ENCODE assay signal across 22 cellular contexts in genomic region chr2:30300122-30300455, GRCh38.
DNase-seq lines count a peak whose midpoint lies in the region; ATAC-seq and TF ChIP-seq lines count a peak whose summit lies in the region.
"Had no signal": no experiment of that assay in that cellular context is flagged by ENCODE, and none has a peak within 500 bp of the region (broad histone marks: within the 10 kb centered on the region; RNA-seq: fewer than 3 reads in every experiment).

No MANE protein-coding gene starts in this region.

- no peak overlapping the region for H3K9ac ChIP-seq in parathyroid adenoma

- H3K79me2 ChIP-seq in parathyroid adenoma, result no peaks in the 10 kb centered on the region
- H3K79me2 ChIP-seq: hepatocyte had no signal

- no peak for TF ChIP-seq POLR2A in heart left ventricle (IDR thresholded peaks at IDR 0.05)

- H3K27ac ChIP-seq in heart left ventricle (peak overlapping the region; percentile 25 to 93 (median 83)), heart right ventricle (peak overlapping the region; percentile 26 to 95 (median 82)), parathyroid adenoma (peak overlapping the region; percentile 56)
- H3K27ac ChIP-seq: hepatocyte, HL-60 had no signal

- TF ChIP-seq CTCF in heart left ventricle (IDR thresholded peaks at IDR 0.05), result no peak
- TF ChIP-seq CTCF in heart right ventricle (IDR thresholded peaks at IDR 0.05), result no peak
- no peak for TF ChIP-seq CTCF in parathyroid adenoma (IDR thresholded peaks at IDR 0.05)

- no peak overlapping the region for H3K4me2 ChIP-seq in parathyroid adenoma (ENCODE audit: low read length)
- H3K4me2 ChIP-seq: hepatocyte had no signal

- H3K36me3 ChIP-seq in heart left ventricle, result no peaks in the 10 kb centered on the region
- no peaks in the 10 kb centered on the region for H3K36me3 ChIP-seq in heart right ventricle
- no peaks in the 10 kb centered on the region for H3K36me3 ChIP-seq in parathyroid adenoma (ENCODE audit: control insufficient read depth, insufficient read depth, low read length)

- no peaks in the 10 kb centered on the region for H3K27me3 ChIP-seq in heart left ventricle
- H3K27me3 ChIP-seq in heart right ventricle, result no peaks in the 10 kb centered on the region
- no peaks in the 10 kb centered on the region for H3K27me3 ChIP-seq in parathyroid adenoma (ENCODE audit: control insufficient read depth, insufficient read depth, low read length)
- H3K27me3 ChIP-seq: hepatocyte had no signal

- peak overlapping the region; percentile 52 for H2AFZ ChIP-seq in parathyroid adenoma
- H2AFZ ChIP-seq: hepatocyte had no signal

- intact Hi-C loops in heart left ventricle (cut with DNase I) (loop anchor here in 1 of 10 donors (5.0 kb wide), 1 partner anchor 63 kb away; no protein-coding TSS in a partner anchor), Right ventricle myocardium inferior (cut with DNase I) (loop anchor here (5.0 kb wide), 3 partner anchors 37 to 68 kb away; partner anchors contain the start of gene LBH), heart right ventricle (cut with DNase I) (loop anchor here in 1 of 10 donors (5.0 kb wide), 1 partner anchor 42 kb away; no protein-coding TSS in a partner anchor)

- peak overlapping the region in 7 of 12 donors; percentile 8 to 42 (median 34) for H3K4me3 ChIP-seq in heart left ventricle
- H3K4me3 ChIP-seq in heart right ventricle, result peak overlapping the region in 6 of 10 donors; percentile 18 to 49 (median 34)
- H3K4me3 ChIP-seq in parathyroid adenoma (ENCODE audit: low read depth, low read length), result no peak overlapping the region
- H3K4me3 ChIP-seq: hepatocyte, skin epidermis had no signal

- H3K4me1 ChIP-seq in heart left ventricle (peaks cover 0 to 29% (median 17%) of the 10 kb centered on the region in 12 donors), heart right ventricle (peaks cover 3 to 33% (median 19%) of the 10 kb centered on the region in 9 donors), parathyroid adenoma (peaks cover 19% of the 10 kb centered on the region)

- 51 to 67% (median 57%) methylated on average over 3 of the region's 3 CpGs for WGBS in heart left ventricle, 4 donors
- WGBS in heart right ventricle, 2 donors, result 42 to 61% methylated on average over 3 of the region's 3 CpGs

- no peaks in the 10 kb centered on the region for H3K9me3 ChIP-seq in heart left ventricle
- H3K9me3 ChIP-seq in heart right ventricle, result no peaks in the 10 kb centered on the region
- H3K9me3 ChIP-seq in parathyroid adenoma (ENCODE audit: control insufficient read depth, low read length), result no peaks in the 10 kb centered on the region

- DNase-seq in heart left ventricle (no peak), Right ventricle myocardium inferior (ENCODE audit: missing footprints) (no peak), heart right ventricle (no peak), NCI-H524 (lab: John Stamatoyannopoulos, UW) (no peak), cerebellar cortex (ENCODE audit: low spot score) (no peak)
- DNase-seq in activated CD4-positive, alpha-beta T cell treated with anti-CD3 and anti-CD28 coated beads, Interleukin-2, amount 50 U/mL, for 1 hour, result no peak
- DNase-seq in central memory CD4-positive, alpha-beta T cell, result no peak
- DNase-seq: activated CD4-positive, alpha-beta T cell treated with anti-CD3 and anti-CD28 coated beads for 4 hours; DMS153; endodermal cell; GDM1; MM.1S; NCI-H1436 treated with DMSO at 0.1 percent for 48 hours; NCI-H2171 treated with DMSO at 0.1 percent for 48 hours; SHP77 treated with DMSO at 0.1 percent for 48 hours; stimulated activated CD4-positive, alpha-beta T cell treated with anti-CD3 and anti-CD28 coated beads, Interleukin-2, amount 100 ng/mL, for 24 hours; stimulated activated naive CD4-positive, alpha-beta T cell treated with Interleukin-2 at 50 U/mL for 16 hours had no signal

- ATAC-seq in heart left ventricle (peak in 2 of 4 donors; percentile 12 to 23), Right ventricle myocardium inferior (no peak), heart right ventricle (peak in 3 of 8 donors; percentile 1 to 9 (median 2))
- ATAC-seq: activated naive CD4-positive, alpha-beta T cell treated with anti-CD3 and anti-CD28 coated beads, Interleukin-2, amount 50 U/mL, for 72 hours had no signal
